Comparison of ENCODE assay signal across 11 cellular contexts in the genomic region with DNA sequence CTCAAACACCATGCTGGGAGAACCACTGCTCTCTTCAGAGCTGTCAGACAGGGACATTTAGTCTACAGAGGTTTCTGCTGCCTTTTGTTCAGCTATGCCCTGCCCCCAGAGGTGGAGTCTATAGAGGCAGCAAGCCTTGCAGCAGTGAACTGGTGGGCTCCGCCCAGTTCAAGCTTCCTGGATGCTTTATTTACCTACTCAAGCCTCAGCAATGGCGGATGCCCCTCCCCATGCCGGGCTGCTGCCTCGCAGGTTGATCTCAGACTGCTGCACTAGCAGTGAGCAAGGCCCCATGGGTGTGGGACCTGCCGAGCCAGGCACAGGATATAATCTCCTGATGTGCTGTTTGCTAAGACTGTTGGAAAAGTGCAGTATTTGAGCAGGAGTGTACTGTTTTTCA. TPM values are rescaled to one million over a fixed set of nuclear protein-coding genes. Genes with fewer than 3 reads are reported as not detected.
DNase-seq lines count a peak whose midpoint lies in the region; ATAC-seq, FAIRE-seq and TF ChIP-seq lines count a peak whose summit lies in the region.
"Not testable (repeated sequence)": the region's sequence is repeated elsewhere in the genome, so short reads cannot be mapped to it uniquely, and the experiment has no call there.
"Had no signal": no experiment of that assay in that cellular context is flagged by ENCODE, and none has a peak within 500 bp of the region (broad histone marks: within the 10 kb centered on the region; RNA-seq: fewer than 3 reads in every experiment).

No MANE protein-coding gene starts in this region.

- CTCF ChIA-PET in CD4-positive, alpha-beta T cell (lab: Charles Lee) = interaction anchor here (1.3 to 6.4 kb wide), 2 partner anchors 28 to 60 kb away, joined by 3 to 44 read pairs; a partner anchor contains a TSS
- CTCF ChIA-PET in activated CD4-positive, alpha-beta memory T cell treated with anti-CD3 and anti-CD28 coated beads, Interleukin-2, amount 10 ng/mL, durations not matched to agents 7 days and 5 days (lab: Charles Lee) = interaction anchor here (1.2 to 1.7 kb wide), 3 partner anchors 25 to 29 kb away, joined by 4 to 8 read pairs (median 7); a partner anchor contains a TSS
- CTCF ChIA-PET in GM12878 (lab: Yijun Ruan, JAX) = interaction anchor here (0.6 to 2.2 kb wide), 3 partner anchors 11 to 49 kb away, joined by 3 to 8 read pairs (median 3); a partner anchor contains a TSS

- H3K36me3 ChIP-seq in GM06990 (ENCODE audit: control insufficient read depth, insufficient read depth, low read length); GM12878 (ENCODE audit: control insufficient read depth in 2 of 2, insufficient read depth in 2 of 2, low read length in 1 of 2); mucosa of descending colon (ENCODE audit: low read depth): not testable (repeated sequence)

- not testable (repeated sequence) for H3K9me3 Mint-ChIP-seq in CD4-positive, alpha-beta T cell; activated CD4-positive, alpha-beta memory T cell treated with anti-CD3 and anti-CD28 coated beads, Interleukin-2, amount 10 ng/mL, durations not matched to agents 7 days and 5 days

- RAD21 ChIA-PET in GM12878 (lab: Charles Lee; ENCODE audit: unreplicated experiment) = not testable (repeated sequence)

- TF ChIP-seq CTCF in CD4-positive, alpha-beta T cell (IDR thresholded peaks at IDR 0.05); GM06990 (IDR thresholded peaks at IDR 0.05; ENCODE audit: insufficient read depth, low read length, poor library complexity, severe bottlenecking); GM12878 (IDR thresholded peaks at IDR 0.05 in 2 of 3, conservative IDR thresholded peaks at IDR 0.05 in 1 of 3; ENCODE audit: control insufficient read depth in 2 of 3, extremely low read depth in 1 of 3, insufficient read depth in 1 of 3, low read depth in 3 of 3, low read length in 3 of 3); mucosa of descending colon (IDR thresholded peaks at IDR 0.05): not testable (repeated sequence)

- H3K4me3 ChIP-seq in GM06990 (replicated peaks; ENCODE audit: low read depth, low read length); GM12878; mucosa of descending colon: not testable (repeated sequence)

- not testable (repeated sequence) for H3K4me1 ChIP-seq in GM12878 (ENCODE audit: control insufficient read depth, insufficient read depth, low read length); mucosa of descending colon (ENCODE audit: low read depth)

- H3K4me1 Mint-ChIP-seq in CD4-positive, alpha-beta T cell (ENCODE audit: low read depth); activated CD4-positive, alpha-beta memory T cell treated with anti-CD3 and anti-CD28 coated beads, Interleukin-2, amount 10 ng/mL, durations not matched to agents 7 days and 5 days: not testable (repeated sequence)

- SMC1A ChIA-PET in GM12878 (lab: Charles Lee; ENCODE audit: uncharacterized antibody, unreplicated experiment) = not testable (repeated sequence)

- H2AFZ ChIP-seq in GM12878 (ENCODE audit: control insufficient read depth, low read depth, low read length) = peak overlapping the region; percentile 68

- H3K27me3 Mint-ChIP-seq in CD4-positive, alpha-beta T cell = not testable (repeated sequence)
- peaks cover 38% of the 10 kb centered on the region for H3K27me3 Mint-ChIP-seq in activated CD4-positive, alpha-beta memory T cell treated with anti-CD3 and anti-CD28 coated beads, Interleukin-2, amount 10 ng/mL, durations not matched to agents 7 days and 5 days

- BruUV-seq in GM12878 (replicated peaks; lab: Mats Ljungman, UMichigan) = not testable (repeated sequence)

- not testable (repeated sequence) for H3K27me3 ChIP-seq in CD4-positive, alpha-beta T cell (ENCODE audit: control insufficient read depth, insufficient read depth, low read length); GM06990 (replicated peaks; ENCODE audit: control insufficient read depth, insufficient read depth, low read length); GM12878 (replicated peaks in 1 of 2; ENCODE audit: control insufficient read depth in 2 of 2, insufficient read depth in 2 of 2, low read length in 1 of 2)

- intact Hi-C loops in CD4-positive, alpha-beta T cell (cut with DNase I, micrococcal nuclease) = loop anchor here in 1 of 2 experiments (5.0 kb wide), 1 partner anchor 59 kb away; no protein-coding TSS in a partner anchor
- intact Hi-C loops in GM12878 (cut with micrococcal nuclease; ENCODE audit: unreplicated experiment); mucosa of descending colon (cut with DNase I, micrococcal nuclease): not testable (repeated sequence)

- H3K36me3 Mint-ChIP-seq in CD4-positive, alpha-beta T cell (ENCODE audit: low read depth); activated CD4-positive, alpha-beta memory T cell treated with anti-CD3 and anti-CD28 coated beads, Interleukin-2, amount 10 ng/mL, durations not matched to agents 7 days and 5 days (ENCODE audit: low read depth): not testable (repeated sequence)

- not testable (repeated sequence) for H3K9me3 ChIP-seq in CD4-positive, alpha-beta T cell (ENCODE audit: control insufficient read depth, low read length); GM12878 (replicated peaks; ENCODE audit: control insufficient read depth, insufficient read depth, low read length); mucosa of descending colon

- H3K4me2 ChIP-seq in GM12878 (ENCODE audit: control insufficient read depth, insufficient read depth) = peak overlapping the region; percentile 22; the same call in 1 of the 2 replicates

- not testable (repeated sequence) for H4K20me1 ChIP-seq in GM12878 (ENCODE audit: control insufficient read depth, insufficient read depth)

- POLR2A ChIA-PET in CD4-positive, alpha-beta T cell (lab: Charles Lee) = interaction anchor here (1.2 to 1.8 kb wide), 2 partner anchors 32 to 37 kb away, joined by 4 to 7 read pairs; a partner anchor contains a TSS
- POLR2A ChIA-PET in activated CD4-positive, alpha-beta memory T cell treated with anti-CD3 and anti-CD28 coated beads, Interleukin-2, amount 10 ng/mL, durations not matched to agents 7 days and 5 days (lab: Charles Lee) = interaction anchor here (1.7 kb wide), 1 partner anchor 33 kb away, joined by 4 read pairs; no protein-coding TSS in a partner anchor
- POLR2A ChIA-PET in GM12878 (lab: Charles Lee) = not testable (repeated sequence)

- H3K4me3 Mint-ChIP-seq in CD4-positive, alpha-beta T cell; activated CD4-positive, alpha-beta memory T cell treated with anti-CD3 and anti-CD28 coated beads, Interleukin-2, amount 10 ng/mL, durations not matched to agents 7 days and 5 days: not testable (repeated sequence)

- TF ChIP-seq RAD21 in GM12878 (IDR thresholded peaks at IDR 0.05; ENCODE audit: insufficient read depth, low read depth, low read length) = not testable (repeated sequence)

- in situ Hi-C loops in GM12878 (cut with MboI) = not testable (repeated sequence)

- not testable (repeated sequence) for H3K9ac ChIP-seq in GM12878 (ENCODE audit: control insufficient read depth, insufficient read depth, low read length)

- 0% methylated on average over 5 of the region's 5 CpGs for WGBS in GM12878 (ENCODE audit: insufficient coverage, insufficient replicate concordance, low lambda C conversion rate, missing lambda C conversion rate)

- not testable (repeated sequence) for H3K79me2 ChIP-seq in GM12878 (ENCODE audit: control insufficient read depth, insufficient read depth, low read length)

- not testable (repeated sequence) for H3K27ac ChIP-seq in CD4-positive, alpha-beta T cell (ENCODE audit: low read depth, low read length); GM12878 (ENCODE audit: control insufficient read depth, insufficient read depth)

- peak; percentile 68 for ATAC-seq in CD4-positive, alpha-beta T cell (ENCODE audit: poor library complexity)
- peak; percentile 88 for ATAC-seq in GM12878
- ATAC-seq in mucosa of descending colon = peak; percentile 22

- FAIRE-seq in GM12878 (lab: Jason Lieb, UNC) = not testable (repeated sequence)

- not testable (repeated sequence) for TF ChIP-seq POLR2A in GM12878 (IDR thresholded peaks at IDR 0.05; ENCODE audit: low read depth, low read length)

- DNase-seq in CD4-positive, alpha-beta T cell = peak in 5 of 10 experiments; percentile 1 to 15 (median 7)
- peak; percentile 27 for DNase-seq in GM06990 (ENCODE audit: extremely low read depth, insufficient read length)
- DNase-seq in LoVo (ENCODE audit: low spot score) = peak; percentile 44
- peak; percentile 45 for DNase-seq in NCI-H748 (lab: John Stamatoyannopoulos, UW; ENCODE audit: unreplicated experiment)
- DNase-seq in SIG-M5 treated with dmso at 0.1 percent for 504 hours (lab: John Stamatoyannopoulos, UW; ENCODE audit: unreplicated experiment) = peak; percentile 40
- DNase-seq in activated CD4-positive, alpha-beta memory T cell treated with anti-CD3 and anti-CD28 coated beads, Interleukin-2, amount 10 ng/mL, durations not matched to agents 7 days and 5 days = peak; percentile 51
- DNase-seq in GM12878 (ENCODE audit: low read depth, low spot score) = not testable (repeated sequence)
- peak in 2 of 3 donors; percentile 11 to 55 for DNase-seq in mucosa of descending colon

- not testable (repeated sequence) for H3K27ac Mint-ChIP-seq in CD4-positive, alpha-beta T cell; activated CD4-positive, alpha-beta memory T cell treated with anti-CD3 and anti-CD28 coated beads, Interleukin-2, amount 10 ng/mL, durations not matched to agents 7 days and 5 days

- TF ChIP-seq EP300 in GM12878 (IDR thresholded peaks at IDR 0.05; ENCODE audit: borderline replicate concordance in 1 of 2, control insufficient read depth in 1 of 2, low read depth in 2 of 2, low read length in 2 of 2) = not testable (repeated sequence)

RNA-seq across cellular contexts. Expression of a gene that starts 12.9 kb away (rescaled TPM):
- total RNA-seq in CD4-positive, alpha-beta T cell = under 1 TPM; 0.30 to 0.34 TPM
- under 1 TPM; 0.53 to 0.83 TPM for total RNA-seq in activated CD4-positive, alpha-beta memory T cell treated with anti-CD3 and anti-CD28 coated beads, Interleukin-2, amount 10 ng/mL, durations not matched to agents 7 days and 5 days
- total RNA-seq in GM12878 (2013; cell fraction: nucleolus; rRNA removed) = not detected in 2 replicates
- total RNA-seq in GM12878 (2014; rRNA removed) (0.05 TPM in 1 of 2 replicates, not detected in the other), GM12878 (2014; rRNA removed; fragmentation: Illumina TruSeq; extraction: Trizol) (0.09 and 0.14 TPM in 2 replicates), GM12878 (2021) (0.28 TPM in 1 of 2 replicates, not detected in the other), mucosa of descending colon (not detected)
- not detected for polyA plus RNA-seq in GM12878 (2011; ENCODE audit: low read depth)
- polyA plus RNA-seq in GM12878 (2011; rRNA removed) (0.04 TPM in 1 of 2 replicates, not detected in the other), GM12878 (2014; fragmentation: Illumina TruSeq; extraction: Trizol) (0.09 and 0.10 TPM in 2 replicates), GM12878 (2014; fragmentation: Nextera tagmentation; extraction: Ambion mirVana) (under 1 TPM; 0.03 to 0.18 TPM), GM12878 (2014; rRNA removed) (0.09 TPM in 1 of 2 replicates, not detected in the other), GM12878 (2016; fragmentation: Nextera tagmentation; extraction: Ambion mirVana) (not detected)
- polyA plus RNA-seq in GM12878 (2011; cell fraction: cytosol; rRNA removed) = not detected in 2 replicates
- polyA plus RNA-seq in GM12878 (2011; cell fraction: nucleus; rRNA removed) = not detected in 2 replicates
- polyA plus RNA-seq in GM12878 (2012) = not detected in 2 replicates
- polyA minus RNA-seq in GM12878 (2011; rRNA and poly(A)+ RNA removed) = not detected in 2 replicates
- not detected in 2 replicates for polyA minus RNA-seq in GM12878 (2011; cell fraction: cytosol; rRNA and poly(A)+ RNA removed)
- polyA minus RNA-seq in GM12878 (2011; cell fraction: nucleus; rRNA and poly(A)+ RNA removed) = not detected in 2 replicates
- total RNA-seq: A172, H1, HFFc6 had no signal
- polyA plus RNA-seq: H1 had no signal

RNA-seq across cellular contexts. Expression of a gene that starts 28.6 kb away (rescaled TPM):
- 10 to 100 TPM; 42.8 to 45.8 TPM for total RNA-seq in CD4-positive, alpha-beta T cell
- total RNA-seq in activated CD4-positive, alpha-beta memory T cell treated with anti-CD3 and anti-CD28 coated beads, Interleukin-2, amount 10 ng/mL, durations not matched to agents 7 days and 5 days = 10 to 100 TPM; 25.4 to 27.4 TPM
- 18.1 and 20.8 TPM in 2 replicates for total RNA-seq in GM12878 (2013; cell fraction: nucleolus; rRNA removed)
- total RNA-seq in GM12878 (2014; rRNA removed) (17.8 and 20.3 TPM in 2 replicates), GM12878 (2014; rRNA removed; fragmentation: Illumina TruSeq; extraction: Trizol) (20.9 and 21.0 TPM in 2 replicates), GM12878 (2021) (12.7 and 13.9 TPM in 2 replicates), mucosa of descending colon (10 to 100 TPM; 14.9 to 15.3 (median 14.9) TPM)
- polyA plus RNA-seq in GM12878 (2011; ENCODE audit: low read depth) = 10.0 TPM
- polyA plus RNA-seq in GM12878 (2011; rRNA removed) (19.2 and 23.0 TPM in 2 replicates), GM12878 (2014; fragmentation: Illumina TruSeq; extraction: Trizol) (23.6 and 24.4 TPM in 2 replicates), GM12878 (2014; fragmentation: Nextera tagmentation; extraction: Ambion mirVana) (1 to 10 TPM; 5.8 to 7.7 TPM), GM12878 (2014; rRNA removed) (14.4 and 15.6 TPM in 2 replicates), GM12878 (2016; fragmentation: Nextera tagmentation; extraction: Ambion mirVana) (10 to 100 TPM; 11.9 to 15.0 TPM)
- polyA plus RNA-seq in GM12878 (2011; cell fraction: cytosol; rRNA removed) = 11.5 and 13.4 TPM in 2 replicates
- polyA plus RNA-seq in GM12878 (2011; cell fraction: nucleus; rRNA removed) = 15.0 and 15.8 TPM in 2 replicates
- polyA plus RNA-seq in GM12878 (2012) = 7.7 and 13.3 TPM in 2 replicates
- polyA minus RNA-seq in GM12878 (2011; rRNA and poly(A)+ RNA removed) = 12.7 and 26.7 TPM in 2 replicates
- polyA minus RNA-seq in GM12878 (2011; cell fraction: cytosol; rRNA and poly(A)+ RNA removed) = 2.3 and 7.3 TPM in 2 replicates
- polyA minus RNA-seq in GM12878 (2011; cell fraction: nucleus; rRNA and poly(A)+ RNA removed) = 7.0 and 10.5 TPM in 2 replicates

RNA-seq across cellular contexts. Expression of a gene that starts 32.3 kb away (rescaled TPM):
- total RNA-seq in CD4-positive, alpha-beta T cell = 100 to 1,000 TPM; 178 to 192 TPM
- total RNA-seq in activated CD4-positive, alpha-beta memory T cell treated with anti-CD3 and anti-CD28 coated beads, Interleukin-2, amount 10 ng/mL, durations not matched to agents 7 days and 5 days = 100 to 1,000 TPM; 317 to 335 TPM
- total RNA-seq in GM12878 (2013; cell fraction: nucleolus; rRNA removed) = 19.4 and 27.4 TPM in 2 replicates
- total RNA-seq in GM12878 (2014; rRNA removed) = 20.4 and 24.5 TPM in 2 replicates
- 34.4 and 41.8 TPM in 2 replicates for total RNA-seq in GM12878 (2014; rRNA removed; fragmentation: Illumina TruSeq; extraction: Trizol)
- 239 and 244 TPM in 2 replicates for total RNA-seq in GM12878 (2021)
- 190 TPM for polyA plus RNA-seq in GM12878 (2011; ENCODE audit: low read depth)
- polyA plus RNA-seq in GM12878 (2011; rRNA removed) = 79.8 and 96.4 TPM in 2 replicates
- polyA plus RNA-seq in GM12878 (2011; cell fraction: cytosol; rRNA removed) = 27.8 and 36.5 TPM in 2 replicates
- 28.7 and 45.7 TPM in 2 replicates for polyA plus RNA-seq in GM12878 (2011; cell fraction: nucleus; rRNA removed)
- polyA plus RNA-seq in GM12878 (2012) = 332 and 355 TPM in 2 replicates
- 419 and 544 TPM in 2 replicates for polyA plus RNA-seq in GM12878 (2014; fragmentation: Illumina TruSeq; extraction: Trizol)
- 100 to 1,000 TPM in 1 of 2 experiments, 10 to 100 TPM in 1; 85.9 to 204 TPM for polyA plus RNA-seq in GM12878 (2014; fragmentation: Nextera tagmentation; extraction: Ambion mirVana)
- polyA plus RNA-seq in GM12878 (2014; rRNA removed) = 138 and 143 TPM in 2 replicates
- polyA plus RNA-seq in GM12878 (2016; fragmentation: Nextera tagmentation; extraction: Ambion mirVana) = 100 to 1,000 TPM; 272 to 284 TPM
- 28.0 and 32.2 TPM in 2 replicates for polyA minus RNA-seq in GM12878 (2011; rRNA and poly(A)+ RNA removed)
- 41.0 and 41.8 TPM in 2 replicates for polyA minus RNA-seq in GM12878 (2011; cell fraction: cytosol; rRNA and poly(A)+ RNA removed)
- polyA minus RNA-seq in GM12878 (2011; cell fraction: nucleus; rRNA and poly(A)+ RNA removed) = 16.4 and 40.0 TPM in 2 replicates
- total RNA-seq in mucosa of descending colon = 100 to 1,000 TPM; 121 to 129 (median 125) TPM

Comparison
In these comparisons a context has a peak if more than half of its experiments do, and no peak if none do; other contexts are left out.
1. ATAC-seq: peak in every context shown above with its lines; median percentile 88 in GM12878; 68 in CD4-positive, alpha-beta T cell; 22 in mucosa of descending colon.